9 cellular contexts compared by ENCODE assay signal in genomic region chr2:96251721-96252292, GRCh38. TPM values are rescaled to one million over a fixed set of nuclear protein-coding genes. Genes with fewer than 3 reads are reported as not detected.
DNase-seq lines count a peak whose midpoint lies in the region; ATAC-seq and TF ChIP-seq lines count a peak whose summit lies in the region.
"Had no signal": no experiment of that assay in that cellular context is flagged by ENCODE, and none has a peak within 500 bp of the region (broad histone marks: within the 10 kb centered on the region; RNA-seq: fewer than 3 reads in every experiment).

No MANE protein-coding gene starts in this region.

- no peaks in the 10 kb centered on the region for H3K9me3 ChIP-seq in body of pancreas

- intact Hi-C loops in body of pancreas (cut with DNase I): loop anchor here (5.0 kb wide), 1 partner anchor 40 kb away; no protein-coding TSS in a partner anchor

- H3K27me3 Mint-ChIP-seq in immature natural killer cell (ENCODE audit: low read depth in 3 of 3): no peaks in the 10 kb centered on the region
- H3K27me3 Mint-ChIP-seq: activated naive CD4-positive, alpha-beta T cell treated with anti-CD3 and anti-CD28 coated beads, Interleukin-2, amount 50 U/mL, for 24 hours had no signal

- peak; percentile 72 for ATAC-seq in body of pancreas
- ATAC-seq in HG03378 (IDR thresholded peaks at IDR 0.05; ENCODE audit: unreplicated experiment): no peak

- no peaks in the 10 kb centered on the region for H3K9me3 Mint-ChIP-seq in immature natural killer cell
- H3K9me3 Mint-ChIP-seq: activated naive CD4-positive, alpha-beta T cell treated with anti-CD3 and anti-CD28 coated beads, Interleukin-2, amount 50 U/mL, for 24 hours had no signal

- H3K4me3 ChIP-seq in body of pancreas: no peak overlapping the region

- no peak for TF ChIP-seq RAD21 in Ishikawa (IDR thresholded peaks at IDR 0.05; ENCODE audit: low read depth)

- H3K27ac ChIP-seq in body of pancreas (peak overlapping the region in 1 of 4 donors; percentile 23), substantia nigra (ENCODE audit: low read depth, low read length, poor library complexity, severe bottlenecking) (peak overlapping the region; percentile 29)

- H3K36me3 Mint-ChIP-seq in immature natural killer cell: peaks cover 7 to 34% (median 22%) of the 10 kb centered on the region in 3 donors

- no peak for TF ChIP-seq POLR2A in body of pancreas (IDR thresholded peaks at IDR 0.05)

- no peak overlapping the region for H3K4me3 Mint-ChIP-seq in immature natural killer cell
- H3K4me3 Mint-ChIP-seq: activated naive CD4-positive, alpha-beta T cell treated with anti-CD3 and anti-CD28 coated beads, Interleukin-2, amount 50 U/mL, for 24 hours had no signal

- no peak for TF ChIP-seq EP300 in Ishikawa (IDR thresholded peaks at IDR 0.05; ENCODE audit: borderline replicate concordance)

- TF ChIP-seq CTCF in body of pancreas (IDR thresholded peaks at IDR 0.05) (no peak), GM10266 (IDR thresholded peaks at IDR 0.05; ENCODE audit: control insufficient read depth, insufficient read depth, low read depth, missing control alignments) (no peak)

- H3K27me3 ChIP-seq in body of pancreas: no peaks in the 10 kb centered on the region

- 65 to 67% methylated on average over 6 of the region's 6 CpGs for WGBS in body of pancreas, 2 donors

- H3K4me1 ChIP-seq in body of pancreas: peaks cover 6% of the 10 kb centered on the region

- H3K36me3 ChIP-seq in body of pancreas (replicated peaks in 1 of 2; ENCODE audit: insufficient read depth in 1 of 2, low read depth in 2 of 2): peaks cover 10 to 28% of the 10 kb centered on the region in 2 donors

- peaks cover 39 to 40% of the 10 kb centered on the region in 2 donors for H3K4me1 Mint-ChIP-seq in immature natural killer cell

- DNase-seq in AG08395 (ENCODE audit: low spot score) (peak; percentile 96), body of pancreas (peak; percentile 37 to 71 (median 58)), immature natural killer cell (no peak), substantia nigra (lab: John Stamatoyannopoulos, UW) (peak in 26 of 49 donors; percentile 6 to 73 (median 30)), GM10266 (ENCODE audit: extremely low spot score) (no peak)
- no peak for DNase-seq in activated CD4-positive, alpha-beta T cell treated with anti-CD3 and anti-CD28 coated beads, Interleukin-2, amount 50 U/mL, for 48 hours

- H3K27ac Mint-ChIP-seq in immature natural killer cell: peak overlapping the region; percentile 11 to 82 (median 56)
- H3K27ac Mint-ChIP-seq: activated naive CD4-positive, alpha-beta T cell treated with anti-CD3 and anti-CD28 coated beads, Interleukin-2, amount 50 U/mL, for 24 hours had no signal

TF ChIP-seq in Ishikawa, 13 proteins besides CTCF, POLR2A, EP300 and RAD21:
- no peak for TF ChIP-seq USF1 (IDR thresholded peaks at IDR 0.05)
- no peak for TF ChIP-seq ZBTB7A (IDR thresholded peaks at IDR 0.05; ENCODE audit: low read depth)
- 0 out of 2 replicates have a peak, but pooled peaks have one; percentile 56 for TF ChIP-seq YY1 (IDR thresholded peaks at IDR 0.05; ENCODE audit: low read depth)
- no peak for TF ChIP-seq CEBPB (IDR thresholded peaks at IDR 0.05)
- TF ChIP-seq TEAD4 (IDR thresholded peaks at IDR 0.05): 0 out of 2 replicates have a peak, but pooled peaks have one; percentile 57

RNA-seq across cellular contexts. Expression of gene TMEM127, which starts 14.0 kb away (rescaled TPM):
- total RNA-seq in body of pancreas: 10 to 100 TPM; 22.1 to 33.5 TPM
- polyA plus RNA-seq in immature natural killer cell: 10 to 100 TPM; 24.6 to 57.7 (median 31.3) TPM

RNA-seq across cellular contexts. Expression of gene CIAO1, which starts 14.2 kb away (rescaled TPM):
- 10 to 100 TPM; 58.1 to 92.0 TPM for total RNA-seq in body of pancreas
- 100 to 1,000 TPM in 2 of 3 donors, 10 to 100 TPM in 1; 92.2 to 142 (median 134) TPM for polyA plus RNA-seq in immature natural killer cell

RNA-seq across cellular contexts. Expression of gene STARD7, which starts 43.2 kb away (rescaled TPM):
- total RNA-seq in body of pancreas: 10 to 100 TPM; 68.5 to 91.3 TPM
- 100 to 1,000 TPM; 161 to 252 (median 173) TPM for polyA plus RNA-seq in immature natural killer cell

RNA-seq across cellular contexts. Expression of gene SNRNP200, which starts 53.5 kb away (rescaled TPM):
- total RNA-seq in body of pancreas: 100 to 1,000 TPM in 1 of 2 donors, 10 to 100 TPM in 1; 58.1 to 110 TPM
- polyA plus RNA-seq in immature natural killer cell: 100 to 1,000 TPM in 1 of 3 donors, 10 to 100 TPM in 2; 42.3 to 105 (median 46.6) TPM

Comparison
In these comparisons a context has a peak if more than half of its experiments do, and no peak if none do; other contexts are left out.
1. DNase-seq: peak in AG08395 (single experiment), body of pancreas (4 of 4) and substantia nigra (26 of 49); none in immature natural killer cell (0 of 3), GM10266 (single experiment) and activated CD4-positive, alpha-beta T cell treated with anti-CD3 and anti-CD28 coated beads, Interleukin-2, amount 50 U/mL, for 48 hours (0 of 2).